Comparison of ENCODE assay signal across 23 cellular contexts in genomic region chr13:49533586-49534269, GRCh38. TPM values are rescaled to one million over a fixed set of nuclear protein-coding genes. Genes with fewer than 3 reads are reported as not detected.
A peak's percentile ranks its signal among the peaks of the same experiment; 100 is the strongest.
DNase-seq lines count a peak whose midpoint lies in the region; ATAC-seq, FAIRE-seq and TF ChIP-seq lines count a peak whose summit lies in the region.
"Had no signal": no experiment of that assay in that cellular context is flagged by ENCODE, and none has a peak within 500 bp of the region (broad histone marks: within the 10 kb centered on the region; RNA-seq: fewer than 3 reads in every experiment).

No MANE protein-coding gene starts in this region.

- BruUV-seq in OCI-LY7 (replicated peaks; lab: Mats Ljungman, UMichigan): no TSS peak

- TF ChIP-seq CTCF in OCI-LY7 (conservative IDR thresholded peaks at IDR 0.05; ENCODE audit: low read length) (no peak), left lung (IDR thresholded peaks at IDR 0.05) (no peak)

- H3K27ac ChIP-seq in OCI-LY7 (ENCODE audit: low read depth, low read length, poor library complexity, severe bottlenecking) (peak overlapping the region; percentile 6), layer of hippocampus (ENCODE audit: low read depth, low read length) (peak overlapping the region; percentile 1), left lung (peak overlapping the region in 1 of 2 donors; percentile 21)
- H3K27ac ChIP-seq: brain microvascular endothelial cell, coronary artery, tibial nerve had no signal

- no peaks in the 10 kb centered on the region for H3K9me2 ChIP-seq in OCI-LY7 (ENCODE audit: insufficient read depth, low read length)

- H3K9me3 ChIP-seq in OCI-LY7 (ENCODE audit: low read length) (no peaks in the 10 kb centered on the region), left lung (no peaks in the 10 kb centered on the region)
- H3K9me3 ChIP-seq: tibial nerve had no signal

- no peak overlapping the region for H2AFZ ChIP-seq in OCI-LY7 (ENCODE audit: low read length)

- ATAC-seq in left lung: no peak
- ATAC-seq: activated naive CD8-positive, alpha-beta T cell treated with anti-CD3 and anti-CD28 coated beads, Interleukin-2, amount 50 U/mL, for 24 hours; K562 had no signal

- H3K4me3 ChIP-seq in OCI-LY7 (ENCODE audit: low read depth, low read length, poor library complexity, severe bottlenecking) (no peak overlapping the region), left lung (no peak overlapping the region)
- H3K4me3 ChIP-seq: coronary artery, K562, tibial nerve had no signal

- DNase-seq in Ammon's horn (ENCODE audit: low spot score) (peak; percentile 27), GM19239 (ENCODE audit: insufficient read length, low spot score) (no peak), OCI-LY7 (ENCODE audit: low spot score) (no peak), SHP77 (lab: John Stamatoyannopoulos, UW) (no peak), left lung (no peak), NCI-H2081 (lab: John Stamatoyannopoulos, UW) (no peak), HuH-7.5 (ENCODE audit: low spot score) (no peak)
- DNase-seq: activated naive CD8-positive, alpha-beta T cell treated with anti-CD3 and anti-CD28 coated beads, Interleukin-2, amount 50 U/mL, for 24 hours; brain microvascular endothelial cell; CD8-positive, alpha-beta memory T cell; DMS79; HCEC 1CT; hippocampal formation; mesendoderm; NCI-H1436; NCI-H2171 treated with DMSO at 0.1 percent for 48 hours; NCI-H69; T-helper 1 cell had no signal

- H3K27me3 ChIP-seq in layer of hippocampus (ENCODE audit: control insufficient read depth, insufficient read depth, low read length): no peaks in the 10 kb centered on the region
- H3K27me3 ChIP-seq in left lung: no peaks in the 10 kb centered on the region
- H3K27me3 ChIP-seq: brain microvascular endothelial cell, tibial nerve had no signal

- CTCF ChIA-PET in OCI-LY7 (lab: Charles Lee; ENCODE audit: unreplicated experiment): no interaction called here

- intact Hi-C loops in OCI-LY7 (cut with micrococcal nuclease; ENCODE audit: unreplicated experiment) (no loop called here), left lung (cut with DNase I) (no loop called here)

- H3K4me1 ChIP-seq in OCI-LY7 (ENCODE audit: insufficient read depth, low read length, poor library complexity, severe bottlenecking) (peaks cover 59% of the 10 kb centered on the region), left lung (peaks cover 0 to 9% of the 10 kb centered on the region in 2 donors)
- H3K4me1 ChIP-seq: tibial nerve had no signal

- H3K36me3 ChIP-seq in OCI-LY7 (ENCODE audit: insufficient read depth, low read length): peaks cover 77% of the 10 kb centered on the region
- H3K36me3 ChIP-seq in left lung: peaks cover 0 to 19% of the 10 kb centered on the region in 2 donors
- H3K36me3 ChIP-seq: brain microvascular endothelial cell had no signal

- no peaks in the 10 kb centered on the region for H4K20me1 ChIP-seq in OCI-LY7 (ENCODE audit: insufficient read depth, low read length)

- peak overlapping the region; percentile 25; the same call in 1 of the 2 replicates for H3K4me2 ChIP-seq in OCI-LY7 (ENCODE audit: low read length)

- POLR2A ChIA-PET in OCI-LY7 (lab: Charles Lee): no interaction called here

- no peaks in the 10 kb centered on the region for H3K79me2 ChIP-seq in OCI-LY7 (ENCODE audit: insufficient read depth, low read depth, low read length)

- FAIRE-seq in GM19239 (lab: Jason Lieb, UNC): peak; percentile 88
- FAIRE-seq: K562, keratinocyte had no signal

RNA-seq across cellular contexts. Expression of gene PHF11, which starts 38.0 kb away (rescaled TPM):
- 29.9 and 32.8 TPM in 2 replicates for total RNA-seq in OCI-LY7 (2014; rRNA removed; shearing (Covaris generic))
- total RNA-seq in OCI-LY7 (2022) (56.1 and 59.8 TPM in 2 replicates), left lung (10 to 100 TPM; 42.9 to 55.5 TPM)

RNA-seq across cellular contexts. Expression of gene RCBTB1, which starts 51.6 kb away (rescaled TPM):
- 13.4 and 15.1 TPM in 2 replicates for total RNA-seq in OCI-LY7 (2014; rRNA removed; shearing (Covaris generic))
- total RNA-seq in OCI-LY7 (2022) (30.6 and 31.1 TPM in 2 replicates), left lung (10 to 100 TPM; 24.1 to 25.4 TPM)
